24 cellular contexts compared by ENCODE assay signal in the genomic region with DNA sequence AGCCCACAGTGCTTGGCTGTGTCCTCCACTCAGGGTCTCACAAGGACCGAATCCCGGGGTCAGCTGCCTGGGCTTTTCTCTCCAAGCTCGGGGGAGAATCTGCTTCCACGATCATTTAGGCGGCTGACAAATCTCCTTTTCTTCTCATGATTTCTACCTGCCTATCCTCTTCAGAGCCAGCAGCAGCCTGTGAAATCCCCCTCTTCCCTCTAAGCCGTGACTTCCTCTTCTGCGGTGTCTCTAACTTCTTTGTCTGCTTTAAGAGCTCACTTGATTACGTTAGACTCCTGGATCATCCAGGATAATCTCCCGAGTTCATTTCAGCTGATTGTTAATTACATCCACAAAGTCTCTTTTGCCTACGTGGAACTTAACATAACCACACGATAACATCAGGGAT. TPM values are rescaled to one million over a fixed set of nuclear protein-coding genes. Genes with fewer than 3 reads are reported as not detected.
"Had no signal": no experiment of that assay in that cellular context is flagged by ENCODE, and none has a peak within 500 bp of the region (broad histone marks: within the 10 kb centered on the region; RNA-seq: fewer than 3 reads in every experiment).

No MANE protein-coding gene starts in this region.

- DNase-seq: activated CD4-positive, alpha-beta T cell treated with anti-CD3 and anti-CD28 coated beads for 48 hours; activated CD4-positive, CD25-positive, alpha-beta regulatory T cell; activated CD8-positive, alpha-beta T cell treated with anti-CD3 and anti-CD28 coated beads, Interleukin-2, amount 10 ng/mL, durations not matched to agents 7 days and 5 days; activated naive CD4-positive, alpha-beta T cell treated with Interleukin-2 at 50 U/mL for 16 hours; activated naive CD8-positive, alpha-beta T cell treated with anti-CD3 and anti-CD28 coated beads, Interleukin-2, amount 10 ng/mL, durations not matched to agents 7 days and 5 days; activated T-cell treated with anti-CD3 and anti-CD28 coated beads, Interleukin-2, amount 50 U/mL, for 24 hours; amygdala; effector memory CD8-positive, alpha-beta T cell; foreskin fibroblast; glutamatergic neuron; hippocampal formation; left cardiac atrium; mesenchymal stem cell; naive thymus-derived CD4-positive, alpha-beta T cell; pancreas; stimulated activated naive B cell treated with anti-CD40 and anti-IgM and Interleukin-4, amounts not matched to agents 10 μg/mL and 1 μg/mL and 100 μg/mL, for 72 hours; upper lobe of left lung had no signal

- H3K36me3 ChIP-seq: pancreas, thoracic aorta, upper lobe of left lung had no signal

- H3K4me3 ChIP-seq: pancreas, thoracic aorta, upper lobe of left lung had no signal

- H3K4me3 Mint-ChIP-seq: activated CD8-positive, alpha-beta T cell treated with anti-CD3 and anti-CD28 coated beads, Interleukin-2, amount 10 ng/mL, durations not matched to agents 7 days and 5 days; activated naive CD8-positive, alpha-beta T cell treated with anti-CD3 and anti-CD28 coated beads, Interleukin-2, amount 10 ng/mL, durations not matched to agents 7 days and 5 days; activated T-cell treated with anti-CD3 and anti-CD28 coated beads, Interleukin-2, amount 50 U/mL, for 24 hours; effector memory CD8-positive, alpha-beta T cell; stimulated activated naive B cell treated with anti-CD40 and anti-IgM and Interleukin-4, amounts not matched to agents 10 μg/mL and 1 μg/mL and 100 μg/mL, for 72 hours had no signal

- H3K27me3 ChIP-seq: upper lobe of left lung had no signal

- H3K9me3 ChIP-seq: pancreas, thoracic aorta had no signal

- H3K27ac Mint-ChIP-seq: activated CD8-positive, alpha-beta T cell treated with anti-CD3 and anti-CD28 coated beads, Interleukin-2, amount 10 ng/mL, durations not matched to agents 7 days and 5 days; activated naive CD8-positive, alpha-beta T cell treated with anti-CD3 and anti-CD28 coated beads, Interleukin-2, amount 10 ng/mL, durations not matched to agents 7 days and 5 days; activated T-cell treated with anti-CD3 and anti-CD28 coated beads, Interleukin-2, amount 50 U/mL, for 24 hours; activated T-helper 2 cell treated with anti-CD3 and anti-CD28 coated beads, Interferon-gamma antibody, Interleukin-2, Interleukin-4, amounts not matched to agents 10 μg/mL and 5 μg/mL and 100 μg/mL, durations not matched to agents 14 hours and 24 hours and 36 hours; effector memory CD8-positive, alpha-beta T cell; naive thymus-derived CD4-positive, alpha-beta T cell; stimulated activated naive B cell treated with anti-CD40 and anti-IgM and Interleukin-4, amounts not matched to agents 10 μg/mL and 1 μg/mL and 100 μg/mL, for 72 hours had no signal

- H3K4me1 ChIP-seq: pancreas had no signal

- H3K4me1 Mint-ChIP-seq: activated naive CD8-positive, alpha-beta T cell treated with anti-CD3 and anti-CD28 coated beads, Interleukin-2, amount 10 ng/mL, durations not matched to agents 7 days and 5 days; naive thymus-derived CD4-positive, alpha-beta T cell had no signal

RNA-seq across cellular contexts. Expression of gene VN1R4, which starts 43.5 kb away (rescaled TPM):
- total RNA-seq: activated CD8-positive, alpha-beta T cell treated with anti-CD3 and anti-CD28 coated beads, Interleukin-2, amount 10 ng/mL, durations not matched to agents 7 days and 5 days; activated naive CD8-positive, alpha-beta T cell treated with anti-CD3 and anti-CD28 coated beads, Interleukin-2, amount 10 ng/mL, durations not matched to agents 7 days and 5 days; activated T-helper 2 cell treated with anti-CD3 and anti-CD28 coated beads, Interferon-gamma antibody, Interleukin-2, Interleukin-4, amounts not matched to agents 10 μg/mL and 5 μg/mL and 100 μg/mL, durations not matched to agents 14 hours and 24 hours and 36 hours; cardiac septum; dermis microvascular lymphatic vessel endothelial cell; left cardiac atrium; lower leg skin; mucosa of gallbladder; naive thymus-derived CD4-positive, alpha-beta T cell; pancreas; renal cortical epithelial cell; thoracic aorta; upper lobe of left lung had no signal

RNA-seq across cellular contexts. Expression of gene VN1R2, which starts 53.0 kb away (rescaled TPM):
- total RNA-seq: activated CD8-positive, alpha-beta T cell treated with anti-CD3 and anti-CD28 coated beads, Interleukin-2, amount 10 ng/mL, durations not matched to agents 7 days and 5 days; activated naive CD8-positive, alpha-beta T cell treated with anti-CD3 and anti-CD28 coated beads, Interleukin-2, amount 10 ng/mL, durations not matched to agents 7 days and 5 days; activated T-helper 2 cell treated with anti-CD3 and anti-CD28 coated beads, Interferon-gamma antibody, Interleukin-2, Interleukin-4, amounts not matched to agents 10 μg/mL and 5 μg/mL and 100 μg/mL, durations not matched to agents 14 hours and 24 hours and 36 hours; cardiac septum; dermis microvascular lymphatic vessel endothelial cell; left cardiac atrium; lower leg skin; mucosa of gallbladder; naive thymus-derived CD4-positive, alpha-beta T cell; pancreas; renal cortical epithelial cell; thoracic aorta; upper lobe of left lung had no signal
